Comparison of ENCODE assay signal across 8 cellular contexts in genomic region chr2:180125245-180125962, GRCh38.
DNase-seq lines count a peak whose midpoint lies in the region; ATAC-seq and TF ChIP-seq lines count a peak whose summit lies in the region.

No MANE protein-coding gene starts in this region.

- no peak for TF ChIP-seq POLR2A in body of pancreas (IDR thresholded peaks at IDR 0.05)

- H3K4me1 ChIP-seq in body of pancreas (no peaks in the 10 kb centered on the region), iPS DF 6.9 (ENCODE audit: control insufficient read depth, insufficient read depth, low read length) (peaks cover 3% of the 10 kb centered on the region; the same call in 1 of the 2 replicates), skeletal muscle satellite cell (ENCODE audit: control insufficient read depth, insufficient read depth, low read length) (peaks cover 18% of the 10 kb centered on the region)

- DNase-seq in NK-92 treated with Interleukin-12 subunit alpha and Interleukin-12 subunit beta, amount 100 ng/mL, for 24 hours (lab: John Stamatoyannopoulos, UW): peak; percentile 4
- no peak for DNase-seq in NK-92 (lab: John Stamatoyannopoulos, UW; ENCODE audit: unreplicated experiment)
- DNase-seq in NCI-H1694 treated with DMSO at 0.1 percent for 48 hours (lab: John Stamatoyannopoulos, UW): peak; percentile 87
- peak in 4 of 5 donors; percentile 5 to 35 (median 18) for DNase-seq in T-helper 1 cell
- peak; percentile 49 to 68 (median 62) for DNase-seq in body of pancreas
- DNase-seq in iPS DF 6.9 (ENCODE audit: low read depth, low spot score): peak; percentile 76

- no peak overlapping the region for H3K27ac ChIP-seq in body of pancreas
- no peak overlapping the region for H3K27ac ChIP-seq in iPS DF 6.9 (ENCODE audit: low read length)

- H3K9ac ChIP-seq in skeletal muscle satellite cell (ENCODE audit: low read depth, low read length): no peak overlapping the region

- H3K27me3 ChIP-seq in body of pancreas: no peaks in the 10 kb centered on the region
- no peaks in the 10 kb centered on the region for H3K27me3 ChIP-seq in iPS DF 6.9 (ENCODE audit: control insufficient read depth, insufficient read depth, low read length)
- H3K27me3 ChIP-seq in skeletal muscle satellite cell (ENCODE audit: control insufficient read depth, insufficient read depth, low read length): no peaks in the 10 kb centered on the region

- H3K4me3 ChIP-seq in body of pancreas: no peak overlapping the region
- no peak overlapping the region for H3K4me3 ChIP-seq in iPS DF 6.9 (ENCODE audit: low read length)
- no peak overlapping the region for H3K4me3 ChIP-seq in skeletal muscle satellite cell (ENCODE audit: low read length)

- intact Hi-C loops in body of pancreas (cut with DNase I): loop anchor here (10.0 kb wide), 1 partner anchor 1339 kb away; no protein-coding TSS in a partner anchor

- H3K9me3 ChIP-seq in body of pancreas (no peaks in the 10 kb centered on the region), iPS DF 6.9 (ENCODE audit: control insufficient read depth, insufficient read depth, low read length) (no peaks in the 10 kb centered on the region), skeletal muscle satellite cell (replicated peaks; ENCODE audit: low read length) (no peaks in the 10 kb centered on the region)

- H3K4me2 ChIP-seq in skeletal muscle satellite cell (ENCODE audit: low read length): peak overlapping the region; percentile 59

- WGBS in body of pancreas, 2 donors: 23 to 27% methylated on average over 13 of the region's 13 CpGs
- no CpG with 5 or more reads among the region's 13 CpGs for WGBS in iPS DF 6.9 (ENCODE audit: insufficient coverage, insufficient read length)

- TF ChIP-seq CTCF in body of pancreas (IDR thresholded peaks at IDR 0.05): peak in 6 of 7 experiments; percentile 21 to 50 (median 32)

- H3K36me3 ChIP-seq in body of pancreas (replicated peaks in 1 of 2; ENCODE audit: insufficient read depth in 1 of 2, low read depth in 2 of 2): no peaks in the 10 kb centered on the region
- no peaks in the 10 kb centered on the region for H3K36me3 ChIP-seq in iPS DF 6.9 (ENCODE audit: control insufficient read depth, insufficient read depth, low read length)
- H3K36me3 ChIP-seq in skeletal muscle satellite cell (ENCODE audit: insufficient read depth, low read length): no peaks in the 10 kb centered on the region

- ATAC-seq in HG02870 (IDR thresholded peaks at IDR 0.05; ENCODE audit: unreplicated experiment) (peak; percentile 80), body of pancreas (peak; percentile 84)
